16 cellular contexts compared by ENCODE assay signal in the genomic region with DNA sequence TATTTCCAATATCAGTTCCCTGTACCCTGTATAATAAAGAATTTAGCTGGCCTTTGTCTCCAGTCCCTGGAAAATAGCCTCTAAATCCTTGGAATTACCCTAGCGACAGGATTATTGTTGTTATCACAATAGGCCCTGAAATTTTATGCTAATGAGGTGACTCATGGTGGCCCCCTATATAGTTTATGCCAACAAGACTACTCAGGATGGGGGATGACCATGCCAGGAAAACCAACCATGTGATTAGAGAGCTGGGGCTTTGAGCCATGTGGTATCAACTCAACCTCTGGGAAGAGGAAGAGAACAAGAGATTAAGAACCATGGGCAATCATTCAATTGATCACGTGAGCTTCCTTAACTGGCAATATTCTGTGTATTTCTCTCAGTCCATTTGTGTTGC.
"Had no signal": no experiment of that assay in that cellular context is flagged by ENCODE, and none has a peak within 500 bp of the region (broad histone marks: within the 10 kb centered on the region; RNA-seq: fewer than 3 reads in every experiment).

No MANE protein-coding gene starts in this region.

- H3K27me3 ChIP-seq: brain microvascular endothelial cell, esophagus squamous epithelium had no signal

- H3K4me3 ChIP-seq: esophagus squamous epithelium, thoracic aorta had no signal

- H3K4me1 Mint-ChIP-seq: nephron progenitor cell; stimulated activated naive CD8-positive, alpha-beta T cell treated with anti-CD3 and anti-CD28 coated beads, Interleukin-15, amount 100 ng/mL, for 72 hours had no signal

- ATAC-seq: activated CD8-positive, alpha-beta T cell treated with anti-CD3 and anti-CD28 coated beads for 36 hours; left ventricle myocardium superior; stimulated activated naive CD8-positive, alpha-beta T cell treated with anti-CD3 and anti-CD28 coated beads, Interleukin-15, amount 100 ng/mL, for 72 hours had no signal

- H3K9me3 ChIP-seq: esophagus squamous epithelium, thoracic aorta had no signal

- H3K36me3 ChIP-seq: thoracic aorta had no signal

- H3K9me3 Mint-ChIP-seq: activated CD8-positive, alpha-beta T cell treated with anti-CD3 and anti-CD28 coated beads for 36 hours; activated T-helper 1 cell treated with anti-CD3 and anti-CD28 coated beads, Interleukin-12 subunit alpha, Interleukin-12 subunit beta, Interleukin-2, Interleukin-4 antibody, amounts not matched to agents 30 ng/mL and 10 ng/mL and 1 ng/mL, durations not matched to agents 14 hours and 24 hours and 36 hours; nephron progenitor cell; stimulated activated naive CD8-positive, alpha-beta T cell treated with anti-CD3 and anti-CD28 coated beads, Interleukin-15, amount 100 ng/mL, for 72 hours had no signal

- H3K27me3 Mint-ChIP-seq: activated CD8-positive, alpha-beta T cell treated with anti-CD3 and anti-CD28 coated beads for 36 hours; stimulated activated naive CD8-positive, alpha-beta T cell treated with anti-CD3 and anti-CD28 coated beads, Interleukin-15, amount 100 ng/mL, for 72 hours had no signal

- H3K27ac ChIP-seq: brain microvascular endothelial cell, esophagus squamous epithelium, thoracic aorta had no signal

- FAIRE-seq: frontal cortex, keratinocyte had no signal

- H3K4me3 Mint-ChIP-seq: activated CD8-positive, alpha-beta T cell treated with anti-CD3 and anti-CD28 coated beads for 36 hours; activated T-helper 1 cell treated with anti-CD3 and anti-CD28 coated beads, Interleukin-12 subunit alpha, Interleukin-12 subunit beta, Interleukin-2, Interleukin-4 antibody, amounts not matched to agents 30 ng/mL and 10 ng/mL and 1 ng/mL, durations not matched to agents 14 hours and 24 hours and 36 hours; nephron progenitor cell; stimulated activated naive CD8-positive, alpha-beta T cell treated with anti-CD3 and anti-CD28 coated beads, Interleukin-15, amount 100 ng/mL, for 72 hours had no signal

- H3K4me1 ChIP-seq: esophagus squamous epithelium had no signal

- H3K27ac Mint-ChIP-seq: activated CD8-positive, alpha-beta T cell treated with anti-CD3 and anti-CD28 coated beads for 36 hours; activated T-helper 1 cell treated with anti-CD3 and anti-CD28 coated beads, Interleukin-12 subunit alpha, Interleukin-12 subunit beta, Interleukin-2, Interleukin-4 antibody, amounts not matched to agents 30 ng/mL and 10 ng/mL and 1 ng/mL, durations not matched to agents 14 hours and 24 hours and 36 hours; nephron progenitor cell; stimulated activated naive CD8-positive, alpha-beta T cell treated with anti-CD3 and anti-CD28 coated beads, Interleukin-15, amount 100 ng/mL, for 72 hours had no signal

- DNase-seq: activated CD4-positive, alpha-beta T cell treated with anti-CD3 and anti-CD28 coated beads for 4 hours; activated CD8-positive, alpha-beta memory T cell treated with anti-CD3 and anti-CD28 coated beads, Interleukin-2, amount 50 U/mL, for 4 hours; activated CD8-positive, alpha-beta T cell treated with anti-CD3 and anti-CD28 coated beads for 36 hours; activated naive CD4-positive, alpha-beta T cell treated with Interleukin-2 at 50 U/mL for 16 hours; brain microvascular endothelial cell; cerebellar nuclear complex; esophagus squamous epithelium; left ventricle myocardium superior; nephron progenitor cell; stimulated activated CD4-positive, alpha-beta T cell treated with anti-CD3 and anti-CD28 coated beads, Interleukin-4, amount 100 ng/mL, for 1 hour; stimulated activated naive CD8-positive, alpha-beta T cell treated with anti-CD3 and anti-CD28 coated beads, Interleukin-15, amount 100 ng/mL, for 72 hours; T-helper 9 cell had no signal
